In genomic region chr16:67966549-67967182, GRCh38 we compare ENCODE assay signal across 1 cellular context.
A peak's percentile ranks its signal among the peaks of the same experiment; 100 is the strongest.
TF ChIP-seq lines count a peak whose summit lies in the region.

No MANE protein-coding gene starts in this region.

TF ChIP-seq in HepG2, 621 proteins besides CTCF, POLR2A, EP300 and RAD21 (continued from another document and continues in another):
- TF ChIP-seq, protein P1, sequence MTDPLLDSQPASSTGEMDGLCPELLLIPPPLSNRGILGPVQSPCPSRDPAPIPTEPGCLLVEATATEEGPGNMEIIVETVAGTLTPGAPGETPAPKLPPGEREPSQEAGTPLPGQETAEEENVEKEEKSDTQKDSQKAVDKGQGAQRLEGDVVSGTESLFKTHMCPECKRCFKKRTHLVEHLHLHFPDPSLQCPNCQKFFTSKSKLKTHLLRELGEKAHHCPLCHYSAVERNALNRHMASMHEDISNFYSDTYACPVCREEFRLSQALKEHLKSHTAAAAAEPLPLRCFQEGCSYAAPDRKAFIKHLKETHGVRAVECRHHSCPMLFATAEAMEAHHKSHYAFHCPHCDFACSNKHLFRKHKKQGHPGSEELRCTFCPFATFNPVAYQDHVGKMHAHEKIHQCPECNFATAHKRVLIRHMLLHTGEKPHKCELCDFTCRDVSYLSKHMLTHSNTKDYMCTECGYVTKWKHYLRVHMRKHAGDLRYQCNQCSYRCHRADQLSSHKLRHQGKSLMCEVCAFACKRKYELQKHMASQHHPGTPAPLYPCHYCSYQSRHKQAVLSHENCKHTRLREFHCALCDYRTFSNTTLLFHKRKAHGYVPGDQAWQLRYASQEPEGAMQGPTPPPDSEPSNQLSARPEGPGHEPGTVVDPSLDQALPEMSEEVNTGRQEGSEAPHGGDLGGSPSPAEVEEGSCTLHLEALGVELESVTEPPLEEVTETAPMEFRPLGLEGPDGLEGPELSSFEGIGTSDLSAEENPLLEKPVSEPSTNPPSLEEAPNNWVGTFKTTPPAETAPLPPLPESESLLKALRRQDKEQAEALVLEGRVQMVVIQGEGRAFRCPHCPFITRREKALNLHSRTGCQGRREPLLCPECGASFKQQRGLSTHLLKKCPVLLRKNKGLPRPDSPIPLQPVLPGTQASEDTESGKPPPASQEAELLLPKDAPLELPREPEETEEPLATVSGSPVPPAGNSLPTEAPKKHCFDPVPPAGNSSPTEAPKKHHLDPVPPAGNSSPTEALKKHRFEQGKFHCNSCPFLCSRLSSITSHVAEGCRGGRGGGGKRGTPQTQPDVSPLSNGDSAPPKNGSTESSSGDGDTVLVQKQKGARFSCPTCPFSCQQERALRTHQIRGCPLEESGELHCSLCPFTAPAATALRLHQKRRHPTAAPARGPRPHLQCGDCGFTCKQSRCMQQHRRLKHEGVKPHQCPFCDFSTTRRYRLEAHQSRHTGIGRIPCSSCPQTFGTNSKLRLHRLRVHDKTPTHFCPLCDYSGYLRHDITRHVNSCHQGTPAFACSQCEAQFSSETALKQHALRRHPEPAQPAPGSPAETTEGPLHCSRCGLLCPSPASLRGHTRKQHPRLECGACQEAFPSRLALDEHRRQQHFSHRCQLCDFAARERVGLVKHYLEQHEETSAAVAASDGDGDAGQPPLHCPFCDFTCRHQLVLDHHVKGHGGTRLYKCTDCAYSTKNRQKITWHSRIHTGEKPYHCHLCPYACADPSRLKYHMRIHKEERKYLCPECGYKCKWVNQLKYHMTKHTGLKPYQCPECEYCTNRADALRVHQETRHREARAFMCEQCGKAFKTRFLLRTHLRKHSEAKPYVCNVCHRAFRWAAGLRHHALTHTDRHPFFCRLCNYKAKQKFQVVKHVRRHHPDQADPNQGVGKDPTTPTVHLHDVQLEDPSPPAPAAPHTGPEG (CRISPR knock-in tag; IDR thresholded peaks at IDR 0.05), result 0 out of 2 replicates have a peak, but pooled peaks have one; percentile 31
- TF ChIP-seq ZNF616 (CRISPR knock-in tag; IDR thresholded peaks at IDR 0.05; ENCODE audit: low read depth), result no peak
- no peak for TF ChIP-seq LCORL (IDR thresholded peaks at IDR 0.05)
- TF ChIP-seq LCORL (CRISPR knock-in tag; IDR thresholded peaks at IDR 0.05), result no peak
- TF ChIP-seq NR3C1 (CRISPR knock-in tag; IDR thresholded peaks at IDR 0.05), result no peak
- TF ChIP-seq REPIN1 (CRISPR knock-in tag; IDR thresholded peaks at IDR 0.05; ENCODE audit: borderline replicate concordance, low read depth), result peak; percentile 60; the same call in 1 of the 2 replicates
- no peak for TF ChIP-seq ZBTB4 (CRISPR knock-in tag; IDR thresholded peaks at IDR 0.05; ENCODE audit: borderline replicate concordance)
- TF ChIP-seq FOXK1 (CRISPR knock-in tag; IDR thresholded peaks at IDR 0.05; ENCODE audit: borderline replicate concordance, low read depth), result no peak
- TF ChIP-seq ZNF678 (CRISPR knock-in tag; IDR thresholded peaks at IDR 0.05), result no peak
- TF ChIP-seq NFIB (CRISPR knock-in tag; IDR thresholded peaks at IDR 0.05; ENCODE audit: borderline replicate concordance), result no peak
- no peak for TF ChIP-seq ISX (CRISPR knock-in tag; conservative IDR thresholded peaks at IDR 0.05)
- no peak for TF ChIP-seq ZNF790 (CRISPR knock-in tag; IDR thresholded peaks at IDR 0.05; ENCODE audit: borderline replicate concordance)
- no peak for TF ChIP-seq RXRB (CRISPR knock-in tag; IDR thresholded peaks at IDR 0.05; ENCODE audit: borderline replicate concordance)
- no peak for TF ChIP-seq SUZ12 (IDR thresholded peaks at IDR 0.05; ENCODE audit: low read depth, low read length)
- no peak for TF ChIP-seq ZFP82 (CRISPR knock-in tag; IDR thresholded peaks at IDR 0.05; ENCODE audit: borderline replicate concordance)
- TF ChIP-seq, protein P2, sequence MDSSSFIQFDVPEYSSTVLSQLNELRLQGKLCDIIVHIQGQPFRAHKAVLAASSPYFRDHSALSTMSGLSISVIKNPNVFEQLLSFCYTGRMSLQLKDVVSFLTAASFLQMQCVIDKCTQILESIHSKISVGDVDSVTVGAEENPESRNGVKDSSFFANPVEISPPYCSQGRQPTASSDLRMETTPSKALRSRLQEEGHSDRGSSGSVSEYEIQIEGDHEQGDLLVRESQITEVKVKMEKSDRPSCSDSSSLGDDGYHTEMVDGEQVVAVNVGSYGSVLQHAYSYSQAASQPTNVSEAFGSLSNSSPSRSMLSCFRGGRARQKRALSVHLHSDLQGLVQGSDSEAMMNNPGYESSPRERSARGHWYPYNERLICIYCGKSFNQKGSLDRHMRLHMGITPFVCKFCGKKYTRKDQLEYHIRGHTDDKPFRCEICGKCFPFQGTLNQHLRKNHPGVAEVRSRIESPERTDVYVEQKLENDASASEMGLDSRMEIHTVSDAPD (CRISPR knock-in tag; IDR thresholded peaks at IDR 0.05), result no peak
- TF ChIP-seq HIC2 (CRISPR knock-in tag; IDR thresholded peaks at IDR 0.05; ENCODE audit: low read depth), result peak; percentile 26; the same call in 1 of the 2 replicates
- TF ChIP-seq HINFP (CRISPR knock-in tag; IDR thresholded peaks at IDR 0.05; ENCODE audit: low read depth), result peak; percentile 55; the same call in 1 of the 2 replicates
- TF ChIP-seq, protein P3, sequence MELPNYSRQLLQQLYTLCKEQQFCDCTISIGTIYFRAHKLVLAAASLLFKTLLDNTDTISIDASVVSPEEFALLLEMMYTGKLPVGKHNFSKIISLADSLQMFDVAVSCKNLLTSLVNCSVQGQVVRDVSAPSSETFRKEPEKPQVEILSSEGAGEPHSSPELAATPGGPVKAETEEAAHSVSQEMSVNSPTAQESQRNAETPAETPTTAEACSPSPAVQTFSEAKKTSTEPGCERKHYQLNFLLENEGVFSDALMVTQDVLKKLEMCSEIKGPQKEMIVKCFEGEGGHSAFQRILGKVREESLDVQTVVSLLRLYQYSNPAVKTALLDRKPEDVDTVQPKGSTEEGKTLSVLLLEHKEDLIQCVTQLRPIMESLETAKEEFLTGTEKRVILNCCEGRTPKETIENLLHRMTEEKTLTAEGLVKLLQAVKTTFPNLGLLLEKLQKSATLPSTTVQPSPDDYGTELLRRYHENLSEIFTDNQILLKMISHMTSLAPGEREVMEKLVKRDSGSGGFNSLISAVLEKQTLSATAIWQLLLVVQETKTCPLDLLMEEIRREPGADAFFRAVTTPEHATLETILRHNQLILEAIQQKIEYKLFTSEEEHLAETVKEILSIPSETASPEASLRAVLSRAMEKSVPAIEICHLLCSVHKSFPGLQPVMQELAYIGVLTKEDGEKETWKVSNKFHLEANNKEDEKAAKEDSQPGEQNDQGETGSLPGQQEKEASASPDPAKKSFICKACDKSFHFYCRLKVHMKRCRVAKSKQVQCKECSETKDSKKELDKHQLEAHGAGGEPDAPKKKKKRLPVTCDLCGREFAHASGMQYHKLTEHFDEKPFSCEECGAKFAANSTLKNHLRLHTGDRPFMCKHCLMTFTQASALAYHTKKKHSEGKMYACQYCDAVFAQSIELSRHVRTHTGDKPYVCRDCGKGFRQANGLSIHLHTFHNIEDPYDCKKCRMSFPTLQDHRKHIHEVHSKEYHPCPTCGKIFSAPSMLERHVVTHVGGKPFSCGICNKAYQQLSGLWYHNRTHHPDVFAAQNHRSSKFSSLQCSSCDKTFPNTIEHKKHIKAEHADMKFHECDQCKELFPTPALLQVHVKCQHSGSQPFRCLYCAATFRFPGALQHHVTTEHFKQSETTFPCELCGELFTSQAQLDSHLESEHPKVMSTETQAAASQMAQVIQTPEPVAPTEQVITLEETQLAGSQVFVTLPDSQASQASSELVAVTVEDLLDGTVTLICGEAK (IDR thresholded peaks at IDR 0.05), result no peak
- TF ChIP-seq, protein P3 (CRISPR knock-in tag; IDR thresholded peaks at IDR 0.05), result no peak
- TF ChIP-seq, protein P4, sequence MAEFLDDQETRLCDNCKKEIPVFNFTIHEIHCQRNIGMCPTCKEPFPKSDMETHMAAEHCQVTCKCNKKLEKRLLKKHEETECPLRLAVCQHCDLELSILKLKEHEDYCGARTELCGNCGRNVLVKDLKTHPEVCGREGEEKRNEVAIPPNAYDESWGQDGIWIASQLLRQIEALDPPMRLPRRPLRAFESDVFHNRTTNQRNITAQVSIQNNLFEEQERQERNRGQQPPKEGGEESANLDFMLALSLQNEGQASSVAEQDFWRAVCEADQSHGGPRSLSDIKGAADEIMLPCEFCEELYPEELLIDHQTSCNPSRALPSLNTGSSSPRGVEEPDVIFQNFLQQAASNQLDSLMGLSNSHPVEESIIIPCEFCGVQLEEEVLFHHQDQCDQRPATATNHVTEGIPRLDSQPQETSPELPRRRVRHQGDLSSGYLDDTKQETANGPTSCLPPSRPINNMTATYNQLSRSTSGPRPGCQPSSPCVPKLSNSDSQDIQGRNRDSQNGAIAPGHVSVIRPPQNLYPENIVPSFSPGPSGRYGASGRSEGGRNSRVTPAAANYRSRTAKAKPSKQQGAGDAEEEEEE (CRISPR knock-in tag; IDR thresholded peaks at IDR 0.05; ENCODE audit: borderline replicate concordance), result no peak
- no peak for TF ChIP-seq ZNF773 (CRISPR knock-in tag; IDR thresholded peaks at IDR 0.05; ENCODE audit: borderline replicate concordance)
- no peak for TF ChIP-seq ZNF101 (CRISPR knock-in tag; IDR thresholded peaks at IDR 0.05; ENCODE audit: borderline replicate concordance, low read depth)
